ENCODE assay signal across 1 cellular context in the genomic region with DNA sequence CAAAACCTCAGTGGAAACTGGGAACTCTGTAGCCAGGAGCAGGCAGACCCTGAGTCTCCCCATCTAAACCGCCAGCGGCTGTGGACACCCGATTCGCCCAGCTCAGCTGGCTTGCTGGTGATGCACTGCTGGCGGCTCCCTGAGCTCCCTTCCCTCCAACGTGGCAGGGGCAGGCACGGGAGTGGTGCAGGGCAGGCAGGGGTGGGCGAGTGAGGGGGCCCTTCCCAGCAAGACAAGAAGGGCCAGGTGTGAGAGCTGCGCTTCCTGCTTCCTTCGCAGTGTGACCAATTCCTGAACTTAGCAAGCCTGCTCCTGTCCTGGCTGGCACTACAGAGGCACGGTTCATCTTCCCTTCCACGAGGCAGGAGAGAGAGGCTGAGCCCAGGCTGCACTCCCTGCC.
TF ChIP-seq lines count a peak whose summit lies in the region.

No MANE protein-coding gene starts in this region.

TF ChIP-seq in GM12891, 5 proteins besides CTCF, POLR2A, EP300 and RAD21:
- TF ChIP-seq POU2F2 (IDR thresholded peaks at IDR 0.05; ENCODE audit: low read depth, low read length) (no peak), SPI1 (IDR thresholded peaks at IDR 0.05; ENCODE audit: low read depth, low read length) (no peak), PAX5 (IDR thresholded peaks at IDR 0.05; ENCODE audit: insufficient read depth, low read length, severe bottlenecking) (no peak), TAF1 (IDR thresholded peaks at IDR 0.05; ENCODE audit: low read depth, low read length) (no peak), POLR2AphosphoS5 (IDR thresholded peaks at IDR 0.05; ENCODE audit: low read depth, low read length) (no peak)
TF ChIP-seq in GM12891: peak in this region for 0.
